9 cellular contexts compared by ENCODE assay signal in genomic region chr12:6452245-6452731, GRCh38. TPM values are rescaled to one million over a fixed set of nuclear protein-coding genes. Genes with fewer than 3 reads are reported as not detected.
A peak's percentile ranks its signal among the peaks of the same experiment; 100 is the strongest.
DNase-seq lines count a peak whose midpoint lies in the region; ATAC-seq, FAIRE-seq and TF ChIP-seq lines count a peak whose summit lies in the region.
"Had no signal": no experiment of that assay in that cellular context is flagged by ENCODE, and none has a peak within 500 bp of the region (broad histone marks: within the 10 kb centered on the region; RNA-seq: fewer than 3 reads in every experiment).

No MANE protein-coding gene starts in this region.

- H3K4me1 ChIP-seq in GM12878 (ENCODE audit: control insufficient read depth, insufficient read depth, low read length) (peaks cover 35% of the 10 kb centered on the region), iPS-20b (ENCODE audit: insufficient read depth, low read length) (peaks cover 30% of the 10 kb centered on the region), spleen (peaks cover 19 to 92% (median 52%) of the 10 kb centered on the region in 6 donors)

- TF ChIP-seq CTCF in GM12878 (IDR thresholded peaks at IDR 0.05 in 2 of 3, conservative IDR thresholded peaks at IDR 0.05 in 1 of 3; ENCODE audit: control insufficient read depth in 2 of 3, extremely low read depth in 1 of 3, insufficient read depth in 1 of 3, low read depth in 3 of 3, low read length in 3 of 3), result no peak
- no peak for TF ChIP-seq CTCF in spleen (IDR thresholded peaks at IDR 0.05 in 8 of 11, conservative IDR thresholded peaks at IDR 0.05 in 3 of 11)

- H3K4me2 ChIP-seq in GM12878 (ENCODE audit: control insufficient read depth, insufficient read depth), result peak overlapping the region; percentile 99

- no peak; the same call in none of the 2 replicates for TF ChIP-seq POLR2A in GM12878 (IDR thresholded peaks at IDR 0.05; ENCODE audit: low read depth, low read length)
- no peak for TF ChIP-seq POLR2A in spleen (IDR thresholded peaks at IDR 0.05)

- POLR2A ChIA-PET in GM12878 (lab: Charles Lee), result interaction anchor here (1.0 to 17.5 kb wide), 11 partner anchors 9 to 125 kb away, joined by 3 to 384 read pairs (median 14); partner anchors contain the start of genes CD27, NOP2 and VAMP1

- H3K36me3 ChIP-seq in KOPT-K1 (ENCODE audit: insufficient read depth, low read length) (peaks cover 38% of the 10 kb centered on the region), GM12878 (ENCODE audit: control insufficient read depth in 2 of 2, insufficient read depth in 2 of 2, low read length in 1 of 2) (peaks cover 4 to 9% of the 10 kb centered on the region in 2 experiments), iPS-20b (ENCODE audit: insufficient read depth, low read depth, low read length) (no peaks in the 10 kb centered on the region), spleen (peaks cover 0 to 70% (median 31%) of the 10 kb centered on the region in 6 donors)

- peak overlapping the region; percentile 98 for H3K27ac ChIP-seq in KOPT-K1 (ENCODE audit: low read depth, low read length, poor library complexity, severe bottlenecking)
- peak overlapping the region; percentile 98 for H3K27ac ChIP-seq in GM12878 (ENCODE audit: control insufficient read depth, insufficient read depth)
- H3K27ac ChIP-seq in iPS-20b (ENCODE audit: low read length), result peak overlapping the region; percentile 93
- peak overlapping the region; percentile 85 to 99 (median 98) for H3K27ac ChIP-seq in spleen
- H3K27ac ChIP-seq: SK-N-MC had no signal

- H3K79me2 ChIP-seq in GM12878 (ENCODE audit: control insufficient read depth, insufficient read depth, low read length), result peaks cover 60% of the 10 kb centered on the region

- BruUV-seq in GM12878 (replicated peaks; lab: Mats Ljungman, UMichigan), result TSS peak; percentile 49

- RAD21 ChIA-PET in GM12878 (lab: Charles Lee; ENCODE audit: unreplicated experiment), result interaction anchor here (0.8 to 17.1 kb wide), 11 partner anchors 9 to 126 kb away, joined by 3 to 319 read pairs (median 5); partner anchors contain the start of genes CD27 and VAMP1

- no peaks in the 10 kb centered on the region for H3K27me3 ChIP-seq in GM12878 (replicated peaks in 1 of 2; ENCODE audit: control insufficient read depth in 2 of 2, insufficient read depth in 2 of 2, low read length in 1 of 2)
- H3K27me3 ChIP-seq in iPS-20b (ENCODE audit: insufficient read depth, low read length), result no peaks in the 10 kb centered on the region
- H3K27me3 ChIP-seq in spleen (replicated peaks in 1 of 7), result no peaks in the 10 kb centered on the region

- in situ Hi-C loops in GM12878 (cut with MboI), result no loop called here

- SMC1A ChIA-PET in GM12878 (lab: Charles Lee; ENCODE audit: uncharacterized antibody, unreplicated experiment), result interaction anchor here (0.5 to 6.7 kb wide), 11 partner anchors 9 to 87 kb away, joined by 3 to 90 read pairs (median 5); partner anchors contain the start of genes MRPL51 and VAMP1

- no peaks in the 10 kb centered on the region for H3K9me3 ChIP-seq in KOPT-K1 (ENCODE audit: insufficient read depth, low read length, poor library complexity, severe bottlenecking)
- H3K9me3 ChIP-seq in GM12878 (replicated peaks; ENCODE audit: control insufficient read depth, insufficient read depth, low read length), result no peaks in the 10 kb centered on the region
- no peaks in the 10 kb centered on the region for H3K9me3 ChIP-seq in iPS-20b (ENCODE audit: insufficient read depth, low read depth, low read length)
- H3K9me3 ChIP-seq in spleen, result no peaks in the 10 kb centered on the region

- no peak overlapping the region for H2AFZ ChIP-seq in GM12878 (ENCODE audit: control insufficient read depth, low read depth, low read length)

- no peaks in the 10 kb centered on the region for H4K20me1 ChIP-seq in GM12878 (ENCODE audit: control insufficient read depth, insufficient read depth)

- intact Hi-C loops in GM12878 (cut with micrococcal nuclease; ENCODE audit: unreplicated experiment) (no loop called here), spleen (cut with DNase I; ENCODE audit: low total_unique reads) (no loop called here)

- no peak for FAIRE-seq in GM12878 (lab: Jason Lieb, UNC)

- H3K4me3 ChIP-seq in GM12878, result peak overlapping the region; percentile 83
- no peak overlapping the region; the same call in 1 of the 2 replicates for H3K4me3 ChIP-seq in iPS-20b (ENCODE audit: low read length)
- peak overlapping the region; percentile 49 to 92 (median 74) for H3K4me3 ChIP-seq in spleen
- H3K4me3 ChIP-seq: SK-N-MC had no signal

- no peak for TF ChIP-seq EP300 in GM12878 (IDR thresholded peaks at IDR 0.05; ENCODE audit: borderline replicate concordance in 1 of 2, control insufficient read depth in 1 of 2, low read depth in 2 of 2, low read length in 2 of 2)

- no peak for TF ChIP-seq RAD21 in GM12878 (IDR thresholded peaks at IDR 0.05; ENCODE audit: insufficient read depth, low read depth, low read length)

- ATAC-seq in GM12878 (peak; percentile 10), GM18909 (IDR thresholded peaks at IDR 0.05; ENCODE audit: poor library complexity, unreplicated experiment) (no peak), GM18873 (IDR thresholded peaks at IDR 0.05; ENCODE audit: low FRiP score, unreplicated experiment) (no peak)

- WGBS in GM12878 (ENCODE audit: insufficient coverage, insufficient replicate concordance, low lambda C conversion rate, missing lambda C conversion rate), result 0% methylated on average over 7 of the region's 7 CpGs
- 1 to 13% (median 5%) methylated on average over 6 to 7 of the region's 7 CpGs for WGBS in spleen, 5 donors

- DNase-seq in GM03348 (ENCODE audit: low spot score) (peak; percentile 39), GM12878 (ENCODE audit: low read depth, low spot score) (no peak), spleen (no peak), NCI-H1105 (lab: John Stamatoyannopoulos, UW) (no peak)

- peak overlapping the region; percentile 92 for H3K9ac ChIP-seq in GM12878 (ENCODE audit: control insufficient read depth, insufficient read depth, low read length)
- peak overlapping the region; percentile 79; the same call in 1 of the 2 replicates for H3K9ac ChIP-seq in iPS-20b (ENCODE audit: low read depth, low read length)

- CTCF ChIA-PET in GM12878 (lab: Yijun Ruan, JAX), result interaction anchor here (0.9 to 5.3 kb wide), 12 partner anchors 9 to 257 kb away, joined by 3 to 48 read pairs (median 6); partner anchors contain the start of gene CD27

RNA-seq across cellular contexts. Expression of gene TAPBPL, which starts 0.4 kb away (rescaled TPM):
- 134 and 138 TPM in 2 replicates for total RNA-seq in GM12878 (2013; cell fraction: nucleolus; rRNA removed)
- total RNA-seq in GM12878 (2014; rRNA removed), result 39.1 and 40.4 TPM in 2 replicates
- 24.7 and 25.0 TPM in 2 replicates for total RNA-seq in GM12878 (2014; rRNA removed; fragmentation: Illumina TruSeq; extraction: Trizol)
- 26.4 and 29.0 TPM in 2 replicates for total RNA-seq in GM12878 (2021)
- polyA plus RNA-seq in GM12878 (2011; ENCODE audit: low read depth), result 11.0 TPM
- polyA plus RNA-seq in GM12878 (2011; rRNA removed), result 28.5 and 45.0 TPM in 2 replicates
- 58.4 and 72.0 TPM in 2 replicates for polyA plus RNA-seq in GM12878 (2011; cell fraction: cytosol; rRNA removed)
- 125 and 140 TPM in 2 replicates for polyA plus RNA-seq in GM12878 (2011; cell fraction: nucleus; rRNA removed)
- polyA plus RNA-seq in GM12878 (2012), result 28.1 and 29.4 TPM in 2 replicates
- 13.0 and 26.4 TPM in 2 replicates for polyA plus RNA-seq in GM12878 (2014; fragmentation: Illumina TruSeq; extraction: Trizol)
- polyA plus RNA-seq in GM12878 (2014; fragmentation: Nextera tagmentation; extraction: Ambion mirVana), result 10 to 100 TPM; 12.4 to 20.9 TPM
- 40.4 and 43.1 TPM in 2 replicates for polyA plus RNA-seq in GM12878 (2014; rRNA removed)
- polyA plus RNA-seq in GM12878 (2016; fragmentation: Nextera tagmentation; extraction: Ambion mirVana), result 10 to 100 TPM; 33.3 to 39.9 TPM
- 33.4 and 60.3 TPM in 2 replicates for polyA minus RNA-seq in GM12878 (2011; rRNA and poly(A)+ RNA removed)
- polyA minus RNA-seq in GM12878 (2011; cell fraction: cytosol; rRNA and poly(A)+ RNA removed), result 11.2 and 13.9 TPM in 2 replicates
- 36.0 and 56.5 TPM in 2 replicates for polyA minus RNA-seq in GM12878 (2011; cell fraction: nucleus; rRNA and poly(A)+ RNA removed)
- 10 to 100 TPM; 35.6 to 50.1 (median 42.0) TPM for total RNA-seq in spleen
- polyA plus RNA-seq in spleen, result 10 to 100 TPM; 15.0 to 17.1 (median 15.9) TPM

RNA-seq across cellular contexts. Expression of gene CD27, which starts 7.5 kb away (rescaled TPM):
- total RNA-seq in GM12878 (2013; cell fraction: nucleolus; rRNA removed), result 30.2 TPM in 2 replicates
- total RNA-seq in GM12878 (2014; rRNA removed), result 164 and 184 TPM in 2 replicates
- total RNA-seq in GM12878 (2014; rRNA removed; fragmentation: Illumina TruSeq; extraction: Trizol), result 66.8 and 66.9 TPM in 2 replicates
- 116 and 117 TPM in 2 replicates for total RNA-seq in GM12878 (2021)
- polyA plus RNA-seq in GM12878 (2011; ENCODE audit: low read depth), result 81.7 TPM
- polyA plus RNA-seq in GM12878 (2011; rRNA removed), result 14.7 and 32.0 TPM in 2 replicates
- polyA plus RNA-seq in GM12878 (2011; cell fraction: cytosol; rRNA removed), result 51.3 and 56.6 TPM in 2 replicates
- polyA plus RNA-seq in GM12878 (2011; cell fraction: nucleus; rRNA removed), result 21.4 TPM in 2 replicates
- 142 and 178 TPM in 2 replicates for polyA plus RNA-seq in GM12878 (2012)
- polyA plus RNA-seq in GM12878 (2014; fragmentation: Illumina TruSeq; extraction: Trizol), result 24.2 and 96.1 TPM in 2 replicates
- 10 to 100 TPM in 1 of 2 experiments, 1 to 10 TPM in 1; 4.9 to 15.0 TPM for polyA plus RNA-seq in GM12878 (2014; fragmentation: Nextera tagmentation; extraction: Ambion mirVana)
- polyA plus RNA-seq in GM12878 (2014; rRNA removed), result 140 and 158 TPM in 2 replicates
- 100 to 1,000 TPM; 127 to 135 TPM for polyA plus RNA-seq in GM12878 (2016; fragmentation: Nextera tagmentation; extraction: Ambion mirVana)
- 24.5 and 40.9 TPM in 2 replicates for polyA minus RNA-seq in GM12878 (2011; rRNA and poly(A)+ RNA removed)
- polyA minus RNA-seq in GM12878 (2011; cell fraction: cytosol; rRNA and poly(A)+ RNA removed), result 11.7 and 13.5 TPM in 2 replicates
- 8.7 and 10.6 TPM in 2 replicates for polyA minus RNA-seq in GM12878 (2011; cell fraction: nucleus; rRNA and poly(A)+ RNA removed)
- 10 to 100 TPM; 49.2 to 97.2 (median 59.2) TPM for total RNA-seq in spleen
- polyA plus RNA-seq in spleen, result 100 to 1,000 TPM; 128 to 193 (median 178) TPM

RNA-seq across cellular contexts. Expression of gene VAMP1, which starts 18.2 kb away (rescaled TPM):
- total RNA-seq in GM12878 (2013; cell fraction: nucleolus; rRNA removed), result 46.0 and 47.7 TPM in 2 replicates
- total RNA-seq in GM12878 (2014; rRNA removed) (28.9 and 31.5 TPM in 2 replicates), GM12878 (2014; rRNA removed; fragmentation: Illumina TruSeq; extraction: Trizol) (14.8 and 16.6 TPM in 2 replicates), GM12878 (2021) (26.0 and 26.2 TPM in 2 replicates), spleen (10 to 100 TPM; 18.5 to 32.5 (median 24.2) TPM)
- 23.5 TPM for polyA plus RNA-seq in GM12878 (2011; ENCODE audit: low read depth)
- polyA plus RNA-seq in GM12878 (2011; rRNA removed) (37.1 and 41.3 TPM in 2 replicates), GM12878 (2014; fragmentation: Illumina TruSeq; extraction: Trizol) (32.3 and 36.1 TPM in 2 replicates), GM12878 (2014; fragmentation: Nextera tagmentation; extraction: Ambion mirVana) (1 to 10 TPM; 4.8 to 8.8 TPM), GM12878 (2014; rRNA removed) (121 and 123 TPM in 2 replicates), GM12878 (2016; fragmentation: Nextera tagmentation; extraction: Ambion mirVana) (10 to 100 TPM; 25.9 to 28.9 TPM), spleen (10 to 100 TPM; 11.0 to 20.7 (median 17.9) TPM)
- 43.5 and 45.8 TPM in 2 replicates for polyA plus RNA-seq in GM12878 (2011; cell fraction: cytosol; rRNA removed)
- 155 and 209 TPM in 2 replicates for polyA plus RNA-seq in GM12878 (2011; cell fraction: nucleus; rRNA removed)
- 33.3 and 39.4 TPM in 2 replicates for polyA plus RNA-seq in GM12878 (2012)
- polyA minus RNA-seq in GM12878 (2011; rRNA and poly(A)+ RNA removed), result 15.5 and 19.4 TPM in 2 replicates
- polyA minus RNA-seq in GM12878 (2011; cell fraction: cytosol; rRNA and poly(A)+ RNA removed), result 8.6 and 14.3 TPM in 2 replicates
- polyA minus RNA-seq in GM12878 (2011; cell fraction: nucleus; rRNA and poly(A)+ RNA removed), result 19.2 and 24.9 TPM in 2 replicates

RNA-seq across cellular contexts. Expression of gene MRPL51, which starts 40.8 kb away (rescaled TPM):
- total RNA-seq in GM12878 (2013; cell fraction: nucleolus; rRNA removed), result 9.8 and 10.5 TPM in 2 replicates
- total RNA-seq in GM12878 (2014; rRNA removed) (137 and 175 TPM in 2 replicates), GM12878 (2014; rRNA removed; fragmentation: Illumina TruSeq; extraction: Trizol) (254 and 259 TPM in 2 replicates), GM12878 (2021) (275 and 276 TPM in 2 replicates), spleen (10 to 100 TPM; 34.0 to 94.0 (median 89.3) TPM)
- 71.7 TPM for polyA plus RNA-seq in GM12878 (2011; ENCODE audit: low read depth)
- polyA plus RNA-seq in GM12878 (2011; rRNA removed) (159 and 252 TPM in 2 replicates), GM12878 (2014; fragmentation: Illumina TruSeq; extraction: Trizol) (241 and 255 TPM in 2 replicates), GM12878 (2014; fragmentation: Nextera tagmentation; extraction: Ambion mirVana) (1,000 to 10,000 TPM in 1 of 2 experiments, 100 to 1,000 TPM in 1; 908 to 1,202 TPM), GM12878 (2014; rRNA removed) (167 and 183 TPM in 2 replicates), GM12878 (2016; fragmentation: Nextera tagmentation; extraction: Ambion mirVana) (100 to 1,000 TPM; 583 to 588 TPM), spleen (100 to 1,000 TPM in 2 of 3 donors, 10 to 100 TPM in 1; 73.4 to 137 (median 109) TPM)
- polyA plus RNA-seq in GM12878 (2011; cell fraction: cytosol; rRNA removed), result 119 and 123 TPM in 2 replicates
- 64.4 and 67.0 TPM in 2 replicates for polyA plus RNA-seq in GM12878 (2011; cell fraction: nucleus; rRNA removed)
- polyA plus RNA-seq in GM12878 (2012), result 159 and 228 TPM in 2 replicates
- 29.2 and 48.2 TPM in 2 replicates for polyA minus RNA-seq in GM12878 (2011; rRNA and poly(A)+ RNA removed)
- polyA minus RNA-seq in GM12878 (2011; cell fraction: cytosol; rRNA and poly(A)+ RNA removed), result 18.4 and 20.6 TPM in 2 replicates
- polyA minus RNA-seq in GM12878 (2011; cell fraction: nucleus; rRNA and poly(A)+ RNA removed), result 15.7 and 20.9 TPM in 2 replicates

RNA-seq across cellular contexts. Expression of gene NCAPD2, which starts 41.6 kb away (rescaled TPM):
- total RNA-seq in GM12878 (2013; cell fraction: nucleolus; rRNA removed), result 64.5 and 66.0 TPM in 2 replicates
- total RNA-seq in GM12878 (2014; rRNA removed) (141 and 144 TPM in 2 replicates), GM12878 (2014; rRNA removed; fragmentation: Illumina TruSeq; extraction: Trizol) (96.9 and 98.2 TPM in 2 replicates), GM12878 (2021) (110 and 113 TPM in 2 replicates), spleen (10 to 100 TPM; 29.9 to 49.2 (median 39.6) TPM)
- polyA plus RNA-seq in GM12878 (2011; ENCODE audit: low read depth), result 34.6 TPM
- polyA plus RNA-seq in GM12878 (2011; rRNA removed) (84.0 and 160 TPM in 2 replicates), GM12878 (2014; fragmentation: Illumina TruSeq; extraction: Trizol) (110 and 146 TPM in 2 replicates), GM12878 (2014; fragmentation: Nextera tagmentation; extraction: Ambion mirVana) (10 to 100 TPM; 24.2 to 32.8 TPM), GM12878 (2014; rRNA removed) (114 TPM in 2 replicates), GM12878 (2016; fragmentation: Nextera tagmentation; extraction: Ambion mirVana) (100 to 1,000 TPM; 105 to 108 TPM), spleen (10 to 100 TPM; 12.0 to 14.1 (median 14.0) TPM)
- 138 and 147 TPM in 2 replicates for polyA plus RNA-seq in GM12878 (2011; cell fraction: cytosol; rRNA removed)
- 98.8 and 145 TPM in 2 replicates for polyA plus RNA-seq in GM12878 (2011; cell fraction: nucleus; rRNA removed)
- 50.7 and 70.2 TPM in 2 replicates for polyA plus RNA-seq in GM12878 (2012)
- polyA minus RNA-seq in GM12878 (2011; rRNA and poly(A)+ RNA removed), result 165 and 222 TPM in 2 replicates
- polyA minus RNA-seq in GM12878 (2011; cell fraction: cytosol; rRNA and poly(A)+ RNA removed), result 89.0 and 105 TPM in 2 replicates
- polyA minus RNA-seq in GM12878 (2011; cell fraction: nucleus; rRNA and poly(A)+ RNA removed), result 67.3 and 111 TPM in 2 replicates
